ENCODE assay signal across 2 cellular contexts in genomic region chr5:125065114-125065513, GRCh38.
TF ChIP-seq lines count a peak whose summit lies in the region.

No MANE protein-coding gene starts in this region.

TF ChIP-seq in HEK293, 187 proteins besides CTCF, POLR2A, EP300 and RAD21 (continued from another document):
- TF ChIP-seq, protein P1, sequence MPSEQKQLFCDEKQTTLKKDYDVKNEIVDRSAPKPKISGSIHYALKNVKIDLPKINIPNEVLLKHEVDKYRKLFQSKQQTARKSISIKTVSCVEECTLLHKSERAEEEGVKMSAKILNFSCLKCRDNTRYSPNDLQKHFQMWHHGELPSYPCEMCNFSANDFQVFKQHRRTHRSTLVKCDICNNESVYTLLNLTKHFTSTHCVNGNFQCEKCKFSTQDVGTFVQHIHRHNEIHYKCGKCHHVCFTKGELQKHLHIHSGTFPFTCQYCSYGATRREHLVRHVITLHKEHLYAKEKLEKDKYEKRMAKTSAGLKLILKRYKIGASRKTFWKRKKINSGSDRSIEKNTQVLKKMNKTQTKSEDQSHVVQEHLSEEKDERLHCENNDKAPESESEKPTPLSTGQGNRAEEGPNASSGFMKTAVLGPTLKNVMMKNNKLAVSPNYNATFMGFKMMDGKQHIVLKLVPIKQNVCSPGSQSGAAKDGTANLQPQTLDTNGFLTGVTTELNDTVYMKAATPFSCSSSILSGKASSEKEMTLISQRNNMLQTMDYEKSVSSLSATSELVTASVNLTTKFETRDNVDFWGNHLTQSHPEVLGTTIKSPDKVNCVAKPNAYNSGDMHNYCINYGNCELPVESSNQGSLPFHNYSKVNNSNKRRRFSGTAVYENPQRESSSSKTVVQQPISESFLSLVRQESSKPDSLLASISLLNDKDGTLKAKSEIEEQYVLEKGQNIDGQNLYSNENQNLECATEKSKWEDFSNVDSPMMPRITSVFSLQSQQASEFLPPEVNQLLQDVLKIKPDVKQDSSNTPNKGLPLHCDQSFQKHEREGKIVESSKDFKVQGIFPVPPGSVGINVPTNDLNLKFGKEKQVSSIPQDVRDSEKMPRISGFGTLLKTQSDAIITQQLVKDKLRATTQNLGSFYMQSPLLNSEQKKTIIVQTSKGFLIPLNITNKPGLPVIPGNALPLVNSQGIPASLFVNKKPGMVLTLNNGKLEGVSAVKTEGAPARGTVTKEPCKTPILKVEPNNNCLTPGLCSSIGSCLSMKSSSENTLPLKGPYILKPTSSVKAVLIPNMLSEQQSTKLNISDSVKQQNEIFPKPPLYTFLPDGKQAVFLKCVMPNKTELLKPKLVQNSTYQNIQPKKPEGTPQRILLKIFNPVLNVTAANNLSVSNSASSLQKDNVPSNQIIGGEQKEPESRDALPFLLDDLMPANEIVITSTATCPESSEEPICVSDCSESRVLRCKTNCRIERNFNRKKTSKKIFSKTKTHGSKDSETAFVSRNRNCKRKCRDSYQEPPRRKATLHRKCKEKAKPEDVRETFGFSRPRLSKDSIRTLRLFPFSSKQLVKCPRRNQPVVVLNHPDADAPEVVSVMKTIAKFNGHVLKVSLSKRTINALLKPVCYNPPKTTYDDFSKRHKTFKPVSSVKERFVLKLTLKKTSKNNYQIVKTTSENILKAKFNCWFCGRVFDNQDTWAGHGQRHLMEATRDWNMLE (tag by site-specific recombination; conservative IDR thresholded peaks at IDR 0.05; ENCODE audit: low read depth), result no peak
- TF ChIP-seq ZNF302 (tag by site-specific recombination; IDR thresholded peaks at IDR 0.05; ENCODE audit: low read depth) (no peak), ZNF140 (tag by site-specific recombination; IDR thresholded peaks at IDR 0.05) (no peak), ZBTB1 (tag by site-specific recombination; IDR thresholded peaks at IDR 0.05) (no peak), TCF7L2 (IDR thresholded peaks at IDR 0.05; ENCODE audit: borderline replicate concordance, low read depth, low read length) (no peak), BCL11B (tag by site-specific recombination; IDR thresholded peaks at IDR 0.05; ENCODE audit: low read depth) (no peak)
TF ChIP-seq in HEK293: peak in this region for 2.

TF ChIP-seq in SK-N-SH treated with all-trans-retinoic acid at 6 μM for 48 hours, 23 proteins besides CTCF, POLR2A, EP300 and RAD21 (continued from another document):
- TF ChIP-seq, protein P2, sequence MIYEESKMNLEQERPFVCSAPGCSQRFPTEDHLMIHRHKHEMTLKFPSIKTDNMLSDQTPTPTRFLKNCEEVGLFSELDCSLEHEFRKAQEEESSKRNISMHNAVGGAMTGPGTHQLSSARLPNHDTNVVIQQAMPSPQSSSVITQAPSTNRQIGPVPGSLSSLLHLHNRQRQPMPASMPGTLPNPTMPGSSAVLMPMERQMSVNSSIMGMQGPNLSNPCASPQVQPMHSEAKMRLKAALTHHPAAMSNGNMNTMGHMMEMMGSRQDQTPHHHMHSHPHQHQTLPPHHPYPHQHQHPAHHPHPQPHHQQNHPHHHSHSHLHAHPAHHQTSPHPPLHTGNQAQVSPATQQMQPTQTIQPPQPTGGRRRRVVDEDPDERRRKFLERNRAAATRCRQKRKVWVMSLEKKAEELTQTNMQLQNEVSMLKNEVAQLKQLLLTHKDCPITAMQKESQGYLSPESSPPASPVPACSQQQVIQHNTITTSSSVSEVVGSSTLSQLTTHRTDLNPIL (CRISPR knock-in tag; IDR thresholded peaks at IDR 0.05; ENCODE audit: low read depth), result no peak
- TF ChIP-seq PATZ1 (CRISPR knock-in tag; IDR thresholded peaks at IDR 0.05; ENCODE audit: borderline replicate concordance), result no peak
